In genomic region chr11:46112961-46113617, GRCh38 we compare ENCODE assay signal across 8 cellular contexts.
A peak's percentile ranks its signal among the peaks of the same experiment; 100 is the strongest.
DNase-seq lines count a peak whose midpoint lies in the region; ATAC-seq and TF ChIP-seq lines count a peak whose summit lies in the region.

No MANE protein-coding gene starts in this region.

- in situ Hi-C loops in astrocyte of the spinal cord (cut with HindIII; ENCODE audit: low sequenced_read_pairs) = no loop called here

- TF ChIP-seq CTCF in astrocyte of the spinal cord (IDR thresholded peaks at IDR 0.05; ENCODE audit: low read depth, low read length) = no peak

- ATAC-seq in GM18498 (IDR thresholded peaks at IDR 0.05; ENCODE audit: unreplicated experiment) (peak; percentile 68), HG03342 (IDR thresholded peaks at IDR 0.05; ENCODE audit: unreplicated experiment) (peak; percentile 71)

- H3K4me3 ChIP-seq in astrocyte of the spinal cord (ENCODE audit: low read depth, low read length) = no peak overlapping the region

- DNase-seq in Ammon's horn (ENCODE audit: low spot score) (peak; percentile 74), NOMO-1 treated with DMSO at 0.1 percent for 48 hours (lab: John Stamatoyannopoulos, UW; ENCODE audit: unreplicated experiment) (peak; percentile 65), astrocyte of the spinal cord (ENCODE audit: low read depth, low spot score) (peak; percentile 59), left kidney (ENCODE audit: low read depth, low spot score) (peak; percentile 85), GOT3 (lab: John Stamatoyannopoulos, UW) (no peak)
- DNase-seq in effector CD8-positive, alpha-beta T cell (lab: John Stamatoyannopoulos, UW) = no peak

Comparison
In these comparisons a context has a peak if more than half of its experiments do, and no peak if none do; other contexts are left out.
1. DNase-seq: peak in Ammon's horn (single experiment), NOMO-1 treated with DMSO at 0.1 percent for 48 hours (single experiment), astrocyte of the spinal cord (single experiment) and left kidney (single experiment); none in effector CD8-positive, alpha-beta T cell (single experiment) and GOT3 (single experiment).